In the genomic region with DNA sequence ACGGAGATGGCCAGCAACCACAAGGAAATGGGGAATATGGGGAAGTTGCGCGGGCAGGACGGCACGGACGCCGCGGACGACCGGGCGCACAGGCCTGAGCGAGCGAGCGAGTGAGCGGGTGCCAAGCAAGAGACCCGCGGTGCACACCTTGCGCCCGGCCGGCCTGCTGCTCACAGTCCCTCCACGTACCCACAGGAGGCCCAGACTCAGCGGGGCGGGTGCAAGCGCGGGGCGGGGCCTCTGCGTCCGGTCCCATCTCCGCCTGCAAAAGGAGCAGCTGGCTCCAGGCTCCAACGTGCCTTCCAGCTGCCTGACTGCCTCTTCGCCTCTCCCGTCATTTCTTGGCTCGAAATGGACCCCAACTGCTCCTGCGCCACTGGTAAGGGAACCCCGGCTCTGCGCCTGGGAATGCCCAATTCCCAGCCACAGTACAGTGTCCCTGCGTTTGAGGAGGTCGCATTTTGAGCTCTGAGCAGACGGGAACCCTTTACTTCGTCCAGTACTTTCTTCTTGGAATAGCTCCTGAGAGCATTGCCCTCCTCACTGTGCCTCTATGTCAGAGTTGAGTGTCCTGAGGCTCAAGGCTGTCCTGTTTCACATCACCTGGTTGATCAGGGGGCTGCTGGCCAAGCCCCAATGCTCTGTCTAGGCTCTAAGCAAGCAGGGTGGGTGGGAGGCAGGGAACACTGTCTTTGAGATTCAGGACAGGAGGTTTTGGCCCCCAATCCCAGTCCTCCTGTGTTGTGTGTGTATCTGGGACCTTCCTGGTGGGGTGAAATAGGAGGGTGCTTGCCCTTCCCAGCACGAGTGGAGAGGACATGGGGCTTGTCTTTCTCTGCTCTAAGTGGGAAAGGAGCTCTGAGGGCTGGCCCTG, we compare ENCODE assay signal across 8 cellular contexts. TPM values are rescaled to one million over a fixed set of nuclear protein-coding genes. Genes with fewer than 3 reads are reported as not detected.
DNase-seq lines count a peak whose midpoint lies in the region; ATAC-seq and TF ChIP-seq lines count a peak whose summit lies in the region.

No MANE protein-coding gene starts in this region.

- TF ChIP-seq CTCF in left ventricle myocardium inferior (IDR thresholded peaks at IDR 0.05; ENCODE audit: borderline replicate concordance) (peak; percentile 39), prostate gland (IDR thresholded peaks at IDR 0.05) (no peak), MM.1S (IDR thresholded peaks at IDR 0.05; ENCODE audit: low read length) (no peak)

- no peaks in the 10 kb centered on the region for H4K20me1 ChIP-seq in MM.1S (ENCODE audit: insufficient read depth, low read length)

- ATAC-seq in GM19452 (IDR thresholded peaks at IDR 0.05; ENCODE audit: unreplicated experiment), result no peak
- no peak for ATAC-seq in HG02610 (IDR thresholded peaks at IDR 0.05; ENCODE audit: unreplicated experiment)

- H3K9me3 ChIP-seq in adipocyte (ENCODE audit: control insufficient read depth, low read length) (no peaks in the 10 kb centered on the region), left ventricle myocardium inferior (replicated peaks) (no peaks in the 10 kb centered on the region), prostate gland (no peaks in the 10 kb centered on the region), MM.1S (replicated peaks; ENCODE audit: insufficient read depth, low read length) (no peaks in the 10 kb centered on the region)

- TF ChIP-seq POLR2A in prostate gland (IDR thresholded peaks at IDR 0.05), result peak; percentile 41

- 4% methylated on average over 32 of the region's 41 CpGs for WGBS in prostate gland

- H3K27me3 ChIP-seq in adipocyte (replicated peaks; ENCODE audit: control insufficient read depth, insufficient read depth, low read length) (no peaks in the 10 kb centered on the region), left ventricle myocardium inferior (ENCODE audit: low read depth) (no peaks in the 10 kb centered on the region), prostate gland (replicated peaks; ENCODE audit: insufficient read depth) (no peaks in the 10 kb centered on the region), MM.1S (replicated peaks; ENCODE audit: insufficient read depth, low read length) (peaks cover 33% of the 10 kb centered on the region)

- H3K9ac ChIP-seq in adipocyte (ENCODE audit: low read length) (peak overlapping the region; percentile 81), MM.1S (ENCODE audit: low read length) (no peak overlapping the region)

- H3F3A ChIP-seq in MM.1S (ENCODE audit: insufficient read depth, low read length), result no peaks in the 10 kb centered on the region

- H3K27ac ChIP-seq in left ventricle myocardium inferior (replicated peaks), result peak overlapping the region; percentile 87
- H3K27ac ChIP-seq in prostate gland, result peak overlapping the region; percentile 29 to 34
- H3K27ac ChIP-seq in MM.1S (ENCODE audit: low read length), result no peak overlapping the region

- DNase-seq in NOMO-1 (lab: John Stamatoyannopoulos, UW; ENCODE audit: unreplicated experiment in 2 of 2) (peak; percentile 29 to 62), NOMO-1 treated with dmso at 0.1 percent for 144 hours (lab: John Stamatoyannopoulos, UW; ENCODE audit: unreplicated experiment) (no peak), adipocyte (ENCODE audit: low read depth) (peak; percentile 28), left ventricle myocardium inferior (peak; percentile 88), prostate gland (ENCODE audit: low spot score) (peak; percentile 71), MM.1S (no peak)

- H3K4me1 ChIP-seq in adipocyte (ENCODE audit: control insufficient read depth, insufficient read depth, low read length), result peaks cover 19% of the 10 kb centered on the region
- H3K4me1 ChIP-seq in left ventricle myocardium inferior, result peaks cover 39% of the 10 kb centered on the region
- no peaks in the 10 kb centered on the region for H3K4me1 ChIP-seq in prostate gland (replicated peaks)
- H3K4me1 ChIP-seq in MM.1S (ENCODE audit: low read length), result no peaks in the 10 kb centered on the region

- no peak overlapping the region for H3K4me2 ChIP-seq in MM.1S (ENCODE audit: low read depth, low read length)

- H3K36me3 ChIP-seq in adipocyte (ENCODE audit: control insufficient read depth, insufficient read depth, low read length, severe bottlenecking) (no peaks in the 10 kb centered on the region), left ventricle myocardium inferior (no peaks in the 10 kb centered on the region), prostate gland (no peaks in the 10 kb centered on the region), MM.1S (replicated peaks; ENCODE audit: insufficient read depth, low read length) (no peaks in the 10 kb centered on the region)

- H3K4me3 ChIP-seq in adipocyte (ENCODE audit: low read length) (peak overlapping the region; percentile 78), left ventricle myocardium inferior (peak overlapping the region; percentile 66), prostate gland (peak overlapping the region; percentile 3 to 31), MM.1S (ENCODE audit: low read length) (no peak overlapping the region)

- no peaks in the 10 kb centered on the region for H3K9me2 ChIP-seq in MM.1S (replicated peaks; ENCODE audit: insufficient read depth, low read length)

- no peak overlapping the region for H2AFZ ChIP-seq in MM.1S (ENCODE audit: low read length)

- intact Hi-C loops in left ventricle myocardium inferior (cut with micrococcal nuclease), result no loop called here
- intact Hi-C loops in prostate gland (cut with DNase I), result no loop called here

- H3K79me2 ChIP-seq in MM.1S (ENCODE audit: low read length), result no peaks in the 10 kb centered on the region

RNA-seq across cellular contexts. Expression of a gene that starts 8.1 kb away (rescaled TPM):
- total RNA-seq in left ventricle myocardium inferior, result 126 TPM
- 100 to 1,000 TPM; 110 to 339 TPM for total RNA-seq in prostate gland

RNA-seq across cellular contexts. Expression of a gene that starts 9.1 kb away (rescaled TPM):
- total RNA-seq in left ventricle myocardium inferior (115 TPM), prostate gland (100 to 1,000 TPM; 134 to 214 TPM)

RNA-seq across cellular contexts. Expression of a gene that starts 15.0 kb away (rescaled TPM):
- 3.1 TPM for total RNA-seq in left ventricle myocardium inferior
- 10 to 100 TPM; 14.8 to 37.4 TPM for total RNA-seq in prostate gland

RNA-seq across cellular contexts. Expression of a gene that starts 21.0 kb away (rescaled TPM):
- 1.2 TPM for total RNA-seq in left ventricle myocardium inferior
- total RNA-seq in prostate gland, result 1 to 10 TPM in 1 of 2 donors, not detected in 1; 6.9 TPM

RNA-seq across cellular contexts. Expression of a gene that starts 28.1 kb away (rescaled TPM):
- total RNA-seq in left ventricle myocardium inferior, result 4.1 TPM
- 1 to 10 TPM in 1 of 2 donors, not detected in 1; 1.6 TPM for total RNA-seq in prostate gland

Comparison
In these comparisons a context has a peak if more than half of its experiments do, and no peak if none do; other contexts are left out.
1. DNase-seq: peak in NOMO-1 (2 of 2), adipocyte (single experiment), left ventricle myocardium inferior (single experiment) and prostate gland (single experiment); none in NOMO-1 treated with dmso at 0.1 percent for 144 hours (single experiment) and MM.1S (single experiment).